In genomic region chrX:20595928-20596550, GRCh38 we compare ENCODE assay signal across 11 cellular contexts.
DNase-seq lines count a peak whose midpoint lies in the region; ATAC-seq and TF ChIP-seq lines count a peak whose summit lies in the region.
"Had no signal": no experiment of that assay in that cellular context is flagged by ENCODE, and none has a peak within 500 bp of the region (broad histone marks: within the 10 kb centered on the region; RNA-seq: fewer than 3 reads in every experiment).

No MANE protein-coding gene starts in this region.

- DNase-seq in GM23248 (peak; percentile 70), LHCN-M2 (ENCODE audit: low read depth) (peak; percentile 45), fibroblast of lung (ENCODE audit: low read depth in 2 of 2) (peak; percentile 44 to 54), HK-2 (ENCODE audit: unreplicated experiment) (no peak), adrenal gland (no peak), T-helper 9 cell (no peak)
- peak; percentile 20 for DNase-seq in stimulated activated CD8-positive, alpha-beta memory T cell treated with anti-CD3 and anti-CD28 coated beads, Interleukin-12 subunit alpha, Interleukin-12 subunit beta, amount 100 ng/mL, for 24 hours (ENCODE audit: extremely low read depth)
- DNase-seq: left colon, NCI-H748 treated with DMSO at 0.1 percent for 48 hours, right lobe of liver had no signal

- peak overlapping the region; percentile 53 for H3K4me2 ChIP-seq in GM23248 (ENCODE audit: unreplicated experiment)
- no peak overlapping the region for H3K4me2 ChIP-seq in fibroblast of lung (ENCODE audit: extremely low read depth, insufficient read depth, low read length)

- H2AFZ ChIP-seq in GM23248 (no peak overlapping the region), fibroblast of lung (ENCODE audit: low read length) (no peak overlapping the region)

- H3K9ac ChIP-seq in GM23248 (no peak overlapping the region), fibroblast of lung (ENCODE audit: insufficient read depth, low read length) (no peak overlapping the region)

- H3K79me2 ChIP-seq in GM23248 (ENCODE audit: insufficient read depth) (no peaks in the 10 kb centered on the region), fibroblast of lung (ENCODE audit: control insufficient read depth, insufficient read depth, low read length) (no peaks in the 10 kb centered on the region)

- no peak overlapping the region for H3K27ac ChIP-seq in GM23248
- no peak overlapping the region for H3K27ac ChIP-seq in fibroblast of lung (ENCODE audit: insufficient read depth, low read length)
- H3K27ac ChIP-seq in adrenal gland = no peak overlapping the region
- H3K27ac ChIP-seq: right lobe of liver had no signal

- intact Hi-C loops in adrenal gland (cut with DNase I) = no loop called here

- H3K4me3 ChIP-seq in GM23248 (no peak overlapping the region), fibroblast of lung (replicated peaks in 1 of 4; ENCODE audit: control extremely low read depth in 1 of 4, insufficient read depth in 1 of 4, low read depth in 3 of 4, low read length in 4 of 4) (no peak overlapping the region), adrenal gland (no peak overlapping the region)
- H3K4me3 ChIP-seq: right lobe of liver had no signal

- TF ChIP-seq CTCF in fibroblast of lung (conservative IDR thresholded peaks at IDR 0.05 in 1 of 2, IDR thresholded peaks at IDR 0.05 in 1 of 2; ENCODE audit: low read depth in 1 of 2, low read length in 2 of 2) (no peak), adrenal gland (IDR thresholded peaks at IDR 0.05) (no peak)

- no peak for TF ChIP-seq POLR2A in adrenal gland (IDR thresholded peaks at IDR 0.05)

- WGBS in GM23248 (ENCODE audit: low coverage in 1 of 2, low lambda C conversion rate in 2 of 2, missing lambda C conversion rate in 2 of 2), 2 experiments = 30 to 31% methylated on average over 6 of the region's 6 CpGs
- 57 to 75% (median 70%) methylated on average over 2 to 6 of the region's 6 CpGs for WGBS in adrenal gland, 4 donors

- H3K9me3 ChIP-seq in GM23248 (ENCODE audit: low read depth) (no peaks in the 10 kb centered on the region), fibroblast of lung (ENCODE audit: control insufficient read depth, insufficient read depth, low read depth, low read length) (no peaks in the 10 kb centered on the region), adrenal gland (replicated peaks in 1 of 3) (no peaks in the 10 kb centered on the region)
- H3K9me3 ChIP-seq: right lobe of liver had no signal

- H3K4me1 ChIP-seq in GM23248 (ENCODE audit: insufficient read depth) (peaks cover 17% of the 10 kb centered on the region), fibroblast of lung (ENCODE audit: control insufficient read depth, extremely low read depth, insufficient read depth, low read length) (no peaks in the 10 kb centered on the region), adrenal gland (replicated peaks in 1 of 2) (no peaks in the 10 kb centered on the region)
- H3K4me1 ChIP-seq: right lobe of liver had no signal

- H3K36me3 ChIP-seq in GM23248 (ENCODE audit: low read depth) = no peaks in the 10 kb centered on the region
- no peaks in the 10 kb centered on the region for H3K36me3 ChIP-seq in fibroblast of lung (ENCODE audit: control insufficient read depth, insufficient read depth, low read length)
- no peaks in the 10 kb centered on the region for H3K36me3 ChIP-seq in adrenal gland (replicated peaks in 1 of 2)
- H3K36me3 ChIP-seq: right lobe of liver had no signal

- no peaks in the 10 kb centered on the region for H3K9me2 ChIP-seq in GM23248 (ENCODE audit: insufficient read depth)

- H4K20me1 ChIP-seq in GM23248 (ENCODE audit: insufficient read depth) = no peaks in the 10 kb centered on the region
- H4K20me1 ChIP-seq in fibroblast of lung (ENCODE audit: control insufficient read depth, extremely low read depth, insufficient read depth, low read length) = no peaks in the 10 kb centered on the region

- no peaks in the 10 kb centered on the region for H3K27me3 ChIP-seq in GM23248 (replicated peaks; ENCODE audit: insufficient read depth)
- no peaks in the 10 kb centered on the region for H3K27me3 ChIP-seq in fibroblast of lung (ENCODE audit: control insufficient read depth, insufficient read depth, low read length)
- H3K27me3 ChIP-seq in adrenal gland = peaks cover 15% of the 10 kb centered on the region
- H3K27me3 ChIP-seq: right lobe of liver had no signal

- 0 out of 2 replicates have a peak, but pooled peaks cover 14% of the 10 kb centered on the region for H3F3A ChIP-seq in GM23248 (ENCODE audit: insufficient read depth)

- in situ Hi-C loops in GM23248 (cut with MboI) = no loop called here

- no peak for ATAC-seq in GM19467 (IDR thresholded peaks at IDR 0.05; ENCODE audit: unreplicated experiment)
- ATAC-seq: left colon had no signal

Comparison
In these comparisons a context has a peak if more than half of its experiments do, and no peak if none do; other contexts are left out.
1. DNase-seq: peak in GM23248 (single experiment), LHCN-M2 (single experiment), fibroblast of lung (2 of 2) and stimulated activated CD8-positive, alpha-beta memory T cell treated with anti-CD3 and anti-CD28 coated beads, Interleukin-12 subunit alpha, Interleukin-12 subunit beta, amount 100 ng/mL, for 24 hours (single experiment); none in HK-2 (single experiment), adrenal gland (0 of 7) and T-helper 9 cell (single experiment).